1 cellular context compared by ENCODE assay signal in genomic region chr11:65692367-65692766, GRCh38.
TF ChIP-seq lines count a peak whose summit lies in the region.

No MANE protein-coding gene starts in this region.

TF ChIP-seq in K562, 482 proteins besides CTCF, POLR2A, EP300 and RAD21 (continued from another document and continues in another):
- TF ChIP-seq TEAD1 (CRISPR knock-in tag; IDR thresholded peaks at IDR 0.05) (no peak), NFATC3 (IDR thresholded peaks at IDR 0.05) (no peak), SRSF3 (IDR thresholded peaks at IDR 0.05; ENCODE audit: insufficient read depth, low read length) (no peak), ZNF134 (CRISPR knock-in tag; conservative IDR thresholded peaks at IDR 0.05) (no peak), KDM5B (IDR thresholded peaks at IDR 0.05; ENCODE audit: insufficient replicate concordance, low read depth, low read length) (peak; percentile 44), ZNF239 (CRISPR knock-in tag; IDR thresholded peaks at IDR 0.05) (no peak), MXD1 (CRISPR knock-in tag; IDR thresholded peaks at IDR 0.05; ENCODE audit: borderline replicate concordance, poor library complexity, severe bottlenecking) (no peak), SETDB1 (IDR thresholded peaks at IDR 0.05; ENCODE audit: low read length) (no peak), RBM25 (IDR thresholded peaks at IDR 0.05; ENCODE audit: low read depth, low read length, severe bottlenecking) (no peak), EGR1 (conservative IDR thresholded peaks at IDR 0.05) (no peak), MTF1 (CRISPR knock-in tag; IDR thresholded peaks at IDR 0.05; ENCODE audit: borderline replicate concordance) (no peak), DLX4 (CRISPR knock-in tag; IDR thresholded peaks at IDR 0.05) (no peak), SRSF9 (IDR thresholded peaks at IDR 0.05; ENCODE audit: borderline replicate concordance, low read depth, low read length) (no peak), STAT5A (IDR thresholded peaks at IDR 0.05; ENCODE audit: borderline replicate concordance, low read length) (no peak), KLF16 (IDR thresholded peaks at IDR 0.05) (no peak), ZFP36 (IDR thresholded peaks at IDR 0.05; ENCODE audit: low read depth, low read length, partially characterized antibody) (no peak), MTA1 (IDR thresholded peaks at IDR 0.05; ENCODE audit: borderline replicate concordance) (no peak), ILF3 (IDR thresholded peaks at IDR 0.05; ENCODE audit: borderline replicate concordance) (no peak), TFAM (CRISPR knock-in tag; conservative IDR thresholded peaks at IDR 0.05) (no peak), SMARCE1 (IDR thresholded peaks at IDR 0.05) (peak; percentile 43; the same call in 1 of the 2 replicates), ZNF707 (CRISPR knock-in tag; conservative IDR thresholded peaks at IDR 0.05) (no peak), SREBF2 (CRISPR knock-in tag; IDR thresholded peaks at IDR 0.05) (no peak), ZNF282 (CRISPR knock-in tag; IDR thresholded peaks at IDR 0.05) (no peak), FOXJ3 (CRISPR knock-in tag; IDR thresholded peaks at IDR 0.05) (no peak), ZNF449 (CRISPR knock-in tag; IDR thresholded peaks at IDR 0.05) (no peak), ZNF232 (CRISPR knock-in tag; IDR thresholded peaks at IDR 0.05) (no peak), CHD7 (IDR thresholded peaks at IDR 0.05; ENCODE audit: low read depth, low read length) (no peak), BRCA1 (IDR thresholded peaks at IDR 0.05) (no peak), BRCA1 (CRISPR knock-in tag; IDR thresholded peaks at IDR 0.05) (no peak), ZNF511 (CRISPR knock-in tag; IDR thresholded peaks at IDR 0.05) (no peak), ZNF384 (IDR thresholded peaks at IDR 0.05; ENCODE audit: low read depth, low read length) (no peak), TRIM25 (IDR thresholded peaks at IDR 0.05; ENCODE audit: borderline replicate concordance) (no peak), PRMT5 (CRISPR knock-in tag; IDR thresholded peaks at IDR 0.05) (no peak), HMG20A (CRISPR knock-in tag; conservative IDR thresholded peaks at IDR 0.05) (no peak), FOXP4 (CRISPR knock-in tag; IDR thresholded peaks at IDR 0.05; ENCODE audit: borderline replicate concordance) (no peak), HNRNPH1 (optimal IDR thresholded peaks at IDR 0.05; ENCODE audit: low read depth, low read length) (no peak), ZNF3 (CRISPR knock-in tag; IDR thresholded peaks at IDR 0.05) (no peak), U2AF2 (optimal IDR thresholded peaks at IDR 0.05; ENCODE audit: low read depth, low read length) (no peak), ZNF408 (CRISPR knock-in tag; IDR thresholded peaks at IDR 0.05; ENCODE audit: low read depth) (no peak), NFE2 (IDR thresholded peaks at IDR 0.05; ENCODE audit: low read depth) (no peak), TAF1 (IDR thresholded peaks at IDR 0.05; ENCODE audit: control insufficient read depth, extremely low read depth, insufficient read depth, low read length, severe bottlenecking) (peak; percentile 33), PKNOX1 (IDR thresholded peaks at IDR 0.05) (no peak), MCM5 (IDR thresholded peaks at IDR 0.05; ENCODE audit: low read depth) (no peak), MLLT1 (IDR thresholded peaks at IDR 0.05) (no peak), EWSR1 (IDR thresholded peaks at IDR 0.05; ENCODE audit: borderline replicate concordance, low read depth, partially characterized antibody) (no peak), ZZZ3 (IDR thresholded peaks at IDR 0.05) (no peak), TSC22D4 (tag; IDR thresholded peaks at IDR 0.05) (no peak), ZC3H11A (IDR thresholded peaks at IDR 0.05; ENCODE audit: low read depth, low read length) (no peak)
